Comparison of ENCODE assay signal across 8 cellular contexts in the genomic region with DNA sequence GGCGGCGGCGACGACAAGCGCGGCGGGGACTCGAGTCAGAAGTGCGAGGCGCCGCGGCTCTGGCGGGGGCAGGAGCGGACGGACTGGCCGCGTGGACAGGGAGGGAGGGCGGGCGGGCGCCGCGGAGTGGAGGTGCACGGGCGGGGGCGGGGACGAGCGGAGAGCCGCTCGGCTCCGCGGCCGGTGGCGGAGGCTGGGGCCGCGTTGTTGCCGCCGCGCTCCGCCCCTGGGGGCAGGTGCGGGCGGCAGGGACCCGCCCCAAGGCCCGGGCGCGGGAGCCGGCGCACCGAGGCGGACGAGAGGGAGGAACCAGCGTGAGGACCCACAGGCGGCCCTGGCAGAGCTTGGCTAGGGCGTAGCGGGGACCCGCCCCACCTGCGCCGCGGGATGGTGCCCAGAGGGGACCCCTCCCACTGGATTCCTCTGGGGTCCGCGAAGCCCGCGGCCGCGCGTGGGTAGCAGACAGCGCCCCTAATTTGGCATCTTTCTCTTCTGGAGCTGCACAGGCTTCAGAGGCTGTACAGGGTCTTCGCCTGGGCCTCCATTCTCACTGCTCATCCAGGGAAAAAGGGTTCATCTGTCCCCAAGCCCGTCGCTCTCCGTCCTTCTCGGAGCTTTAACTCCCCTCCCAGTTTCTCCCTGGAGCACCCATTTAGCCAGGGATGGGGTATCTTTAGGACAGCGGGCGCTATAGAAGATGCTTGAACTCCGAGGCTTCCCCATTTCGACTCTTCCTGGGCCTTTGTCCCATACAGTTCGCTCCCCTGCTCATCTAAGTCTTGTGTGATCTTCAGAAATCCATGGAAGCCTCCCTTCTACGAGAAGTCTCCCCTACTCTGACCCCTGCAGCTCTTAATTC. TPM values are rescaled to one million over a fixed set of nuclear protein-coding genes. Genes with fewer than 3 reads are reported as not detected.
DNase-seq lines count a peak whose midpoint lies in the region; ATAC-seq, FAIRE-seq and TF ChIP-seq lines count a peak whose summit lies in the region.

A gene (minus strand): TSS at position 45 of the 859 bp plus-strand sequence.

- peak; percentile 67 for ATAC-seq in A549
- ATAC-seq in GM19395 (IDR thresholded peaks at IDR 0.05; ENCODE audit: unreplicated experiment): peak; percentile 53
- ATAC-seq in right cardiac atrium: peak; percentile 60 to 73
- ATAC-seq in gastrocnemius medialis: no peak
- no peak for ATAC-seq in HG02588 (IDR thresholded peaks at IDR 0.05; ENCODE audit: unreplicated experiment)
- ATAC-seq in HG03457 (IDR thresholded peaks at IDR 0.05; ENCODE audit: unreplicated experiment): no peak

- FAIRE-seq in A549 (lab: Jason Lieb, UNC): no peak

- peak within 1 kb of the TSS; percentile 98 for H3K4me2 ChIP-seq in A549

- H3K27me3 ChIP-seq in right cardiac atrium (ENCODE audit: control insufficient read depth, insufficient read depth) (no peaks in the 10 kb centered on the region), gastrocnemius medialis (peaks cover 51 to 54% (median 52%) of the 10 kb centered on the region in 3 donors)

- TF ChIP-seq EP300 in A549 (IDR thresholded peaks at IDR 0.05): no peak

- in situ Hi-C loops in gastrocnemius medialis (cut with MboI; ENCODE audit: low sequenced_read_pairs in 4 of 4): no loop called here

- H3K4me3 ChIP-seq in A549: peak within 1 kb of the TSS; percentile 56
- peak within 1 kb of the TSS; percentile 53 for H3K4me3 ChIP-seq in right cardiac atrium (ENCODE audit: low read length)
- H3K4me3 ChIP-seq in gastrocnemius medialis: peak within 1 kb of the TSS in 3 of 4 donors; percentile 41 to 44 (median 42)

- intact Hi-C loops in right cardiac atrium (cut with DNase I) (no loop called here), gastrocnemius medialis (cut with DNase I; ENCODE audit: low total_unique reads) (no loop called here)

- WGBS in A549 (ENCODE audit: missing lambda C conversion rate): 88% methylated on average over 11 of the region's 77 CpGs
- 10% methylated on average over 77 of the region's 77 CpGs for WGBS in right cardiac atrium

- TF ChIP-seq CTCF in A549 (IDR thresholded peaks at IDR 0.05) (no peak), gastrocnemius medialis (IDR thresholded peaks at IDR 0.05 in 4 of 5, conservative IDR thresholded peaks at IDR 0.05 in 1 of 5) (no peak)

- H3K9me3 ChIP-seq in A549 (no peaks in the 10 kb centered on the region), right cardiac atrium (ENCODE audit: control insufficient read depth, low read length) (no peaks in the 10 kb centered on the region), gastrocnemius medialis (no peaks in the 10 kb centered on the region)

- POLR2A ChIA-PET in A549 (lab: Yijun Ruan, JAX): no interaction called here

- CTCF ChIA-PET in A549 (lab: Yijun Ruan, JAX): no interaction called here

- TF ChIP-seq POLR2A in A549 (IDR thresholded peaks at IDR 0.05; ENCODE audit: low read length) (no peak), gastrocnemius medialis (IDR thresholded peaks at IDR 0.05) (no peak)

- peak within 1 kb of the TSS in 1 of 2 experiments; percentile 66; a peak in 3 of 6 replicates for H3K27ac ChIP-seq in A549
- no peak within 1 kb of the TSS for H3K27ac ChIP-seq in right cardiac atrium (ENCODE audit: low read length)
- H3K27ac ChIP-seq in gastrocnemius medialis: no peak within 1 kb of the TSS

- no peak for TF ChIP-seq RAD21 in A549 (conservative IDR thresholded peaks at IDR 0.05 in 1 of 2, IDR thresholded peaks at IDR 0.05 in 1 of 2)

- DNase-seq in A549 (ENCODE audit: low read depth in 1 of 2, low spot score in 1 of 2) (no peak), NCI-H1092 treated with DMSO at 0.1 percent for 48 hours (lab: John Stamatoyannopoulos, UW) (peak; percentile 43), right cardiac atrium (peak in 2 of 3 donors; percentile 19 to 43), gastrocnemius medialis (no peak)
- peak; percentile 31 for DNase-seq in activated naive CD4-positive, alpha-beta T cell treated with anti-CD3 and anti-CD28 coated beads, Interleukin-2, amount 50 U/mL, for 16 hours

- H3K4me1 ChIP-seq in A549 (peaks cover 6% of the 10 kb centered on the region; the same call in 1 of the 3 replicates), right cardiac atrium (ENCODE audit: control insufficient read depth, insufficient read depth, low read length) (no peaks in the 10 kb centered on the region), gastrocnemius medialis (peaks cover 0 to 7% of the 10 kb centered on the region in 2 donors)

- H3K36me3 ChIP-seq in gastrocnemius medialis: no peaks in the 10 kb centered on the region

TF ChIP-seq in A549, 52 proteins besides CTCF, POLR2A, EP300 and RAD21:
- TF ChIP-seq MAZ (IDR thresholded peaks at IDR 0.05; ENCODE audit: borderline replicate concordance, low read depth, low read length) (no peak), JUN (IDR thresholded peaks at IDR 0.05) (no peak), PHF8 (IDR thresholded peaks at IDR 0.05; ENCODE audit: borderline replicate concordance, low read depth) (no peak), NFE2L2 (conservative IDR thresholded peaks at IDR 0.05; ENCODE audit: low read length) (no peak), HOXB5 (CRISPR knock-in tag; IDR thresholded peaks at IDR 0.05) (no peak), GATA3 (IDR thresholded peaks at IDR 0.05; ENCODE audit: borderline replicate concordance) (no peak), TFCP2L1 (CRISPR knock-in tag; IDR thresholded peaks at IDR 0.05) (no peak), KDM5A (IDR thresholded peaks at IDR 0.05) (no peak), MAFK (IDR thresholded peaks at IDR 0.05; ENCODE audit: partially characterized antibody) (no peak), MYC (IDR thresholded peaks at IDR 0.05; ENCODE audit: borderline replicate concordance, low read length) (no peak), RARB (CRISPR knock-in tag; IDR thresholded peaks at IDR 0.05) (no peak)

RNA-seq across cellular contexts. Expression of the gene that starts here (rescaled TPM):
- polyA plus RNA-seq in A549 (2011; rRNA removed) (not detected in 2 replicates), A549 (2017; fragmentation: RNase III; extraction: RNeasy Plus Mini Kit Qiagen cat#74134 plus additional on column Dnase treatment) (0.07 TPM in 1 of 3 replicates, not detected in the others), right cardiac atrium (7.1 TPM)
- not detected in 2 replicates for polyA plus RNA-seq in A549 (2012; cell fraction: cytosol; rRNA removed)
- 0.02 TPM in 1 of 2 replicates, not detected in the other for polyA plus RNA-seq in A549 (2012; cell fraction: nucleus; rRNA removed)
- polyA minus RNA-seq in A549 (2011; rRNA and poly(A)+ RNA removed): not detected in 2 replicates
- total RNA-seq in right cardiac atrium (1 to 10 TPM; 3.3 to 6.8 (median 4.5) TPM), gastrocnemius medialis (not detected)

Comparison
In these comparisons a context has a peak if more than half of its experiments do, and no peak if none do; other contexts are left out.
1. RNA of the gene that starts here (total RNA-seq): 3.3 to 6.8 TPM in right cardiac atrium; not detected in gastrocnemius medialis; every median in the first group is over 4 times any median in the second.
2. Peak in ATAC-seq, H3K4me3 ChIP-seq and H3K4me2 ChIP-seq in A549; RNA of the gene not detected or under 1 TPM.
3. ATAC-seq: peak in GM19395 (single experiment) and right cardiac atrium (2 of 2); none in gastrocnemius medialis (0 of 2), HG02588 (single experiment) and HG03457 (single experiment).
4. DNase-seq: peak in NCI-H1092 treated with DMSO at 0.1 percent for 48 hours (single experiment), activated naive CD4-positive, alpha-beta T cell treated with anti-CD3 and anti-CD28 coated beads, Interleukin-2, amount 50 U/mL, for 16 hours (single experiment) and right cardiac atrium (2 of 3); none in A549 (0 of 2) and gastrocnemius medialis (0 of 2).
5. Peak in every context shown above with its lines, with median percentiles within 50 percentile points of each other: H3K4me3 ChIP-seq.